In genomic region chr18:24726727-24727539, GRCh38 we compare ENCODE assay signal across 8 cellular contexts.
A peak's percentile ranks its signal among the peaks of the same experiment; 100 is the strongest.
DNase-seq lines count a peak whose midpoint lies in the region; ATAC-seq and TF ChIP-seq lines count a peak whose summit lies in the region.

No MANE protein-coding gene starts in this region.

- no TSS peak for BruUV-seq in HCT116 (replicated peaks; lab: Mats Ljungman, UMichigan)

- H3K4me1 Mint-ChIP-seq in CD4-positive, alpha-beta memory T cell: peaks cover 0 to 3% (median 2%) of the 10 kb centered on the region in 4 donors
- H3K4me1 Mint-ChIP-seq in stimulated activated memory B cell treated with anti-CD40 and anti-IgM and Interleukin-4, amounts not matched to agents 10 μg/mL and 1 μg/mL and 100 μg/mL, for 72 hours: no peaks in the 10 kb centered on the region

- intact Hi-C loops in CD4-positive, alpha-beta memory T cell (cut with micrococcal nuclease): no loop called here
- intact Hi-C loops in HCT116 (cut with micrococcal nuclease): loop anchor here (1.0 to 2.0 kb wide), 4 partner anchors 127 to 368 kb away; no protein-coding TSS in a partner anchor

- no peak overlapping the region for H3K18ac ChIP-seq in mesenchymal stem cell (ENCODE audit: low read depth in 1 of 2, low read length in 2 of 2)

- 61% methylated on average over 18 of the region's 18 CpGs for WGBS in mesenchymal stem cell

- no peak overlapping the region for H2BK15ac ChIP-seq in mesenchymal stem cell (ENCODE audit: low read depth, poor library complexity, severe bottlenecking)

- no peak overlapping the region for H3K27ac ChIP-seq in CD4-positive, alpha-beta memory T cell (ENCODE audit: low read depth, low read length)
- no peak overlapping the region for H3K27ac ChIP-seq in HCT116 (ENCODE audit: low read depth, low read length)
- no peak overlapping the region for H3K27ac ChIP-seq in mesenchymal stem cell (ENCODE audit: low read length, poor library complexity, severe bottlenecking)

- no peak overlapping the region for H2AK5ac ChIP-seq in mesenchymal stem cell (ENCODE audit: low read length, severe bottlenecking)

- DNase-seq in CD4-positive, alpha-beta memory T cell: peak in 4 of 5 donors; percentile 43 to 46 (median 43)
- DNase-seq in HCT116 (ENCODE audit: low read depth, low spot score) (peak; percentile 69), NCI-H460 (ENCODE audit: extremely low read depth, low read depth) (peak; percentile 49), mesenchymal stem cell (peak; percentile 77)
- peak; percentile 12 to 32 for DNase-seq in activated CD4-positive, alpha-beta T cell treated with anti-CD3 and anti-CD28 coated beads, Interleukin-2, amount 50 U/mL, for 24 hours (ENCODE audit: low read depth in 1 of 2, low spot score in 1 of 2)
- peak; percentile 20 for DNase-seq in effector CD8-positive, alpha-beta T cell (lab: John Stamatoyannopoulos, UW)
- peak; percentile 12 to 39 for DNase-seq in stimulated activated CD8-positive, alpha-beta memory T cell treated with anti-CD3 and anti-CD28 coated beads, Interleukin-2, amount 100 ng/mL, for 48 hours (ENCODE audit: low read depth in 2 of 2)

- H3K79me1 ChIP-seq in mesenchymal stem cell (replicated peaks; ENCODE audit: low read length, poor library complexity, severe bottlenecking): no peaks in the 10 kb centered on the region

- no peaks in the 10 kb centered on the region for H3K36me3 Mint-ChIP-seq in CD4-positive, alpha-beta memory T cell
- no peaks in the 10 kb centered on the region for H3K36me3 Mint-ChIP-seq in stimulated activated memory B cell treated with anti-CD40 and anti-IgM and Interleukin-4, amounts not matched to agents 10 μg/mL and 1 μg/mL and 100 μg/mL, for 72 hours

- no peak overlapping the region for H4K8ac ChIP-seq in mesenchymal stem cell (ENCODE audit: low read length)

- no peak overlapping the region for H3K14ac ChIP-seq in mesenchymal stem cell (ENCODE audit: low read length in 2 of 2)

- H2BK120ac ChIP-seq in mesenchymal stem cell (ENCODE audit: low read depth, low read length): no peak overlapping the region

- no peak overlapping the region for H2BK12ac ChIP-seq in mesenchymal stem cell (ENCODE audit: low read length in 2 of 2)

- H3K9me2 ChIP-seq in HCT116 (ENCODE audit: insufficient read depth): no peaks in the 10 kb centered on the region

- TF ChIP-seq RAD21 in HCT116 (IDR thresholded peaks at IDR 0.05; ENCODE audit: low read depth): peak; percentile 84

- no peaks in the 10 kb centered on the region for H3K79me2 ChIP-seq in HCT116 (ENCODE audit: insufficient read depth, low read length)

- H2AFZ ChIP-seq in HCT116 (ENCODE audit: low read depth, low read length, poor library complexity, severe bottlenecking) (no peak overlapping the region), mesenchymal stem cell (ENCODE audit: low read depth, low read length) (no peak overlapping the region)

- H3K4me3 Mint-ChIP-seq in CD4-positive, alpha-beta memory T cell: no peak overlapping the region
- no peak overlapping the region for H3K4me3 Mint-ChIP-seq in stimulated activated memory B cell treated with anti-CD40 and anti-IgM and Interleukin-4, amounts not matched to agents 10 μg/mL and 1 μg/mL and 100 μg/mL, for 72 hours

- no peak overlapping the region for H3K4ac ChIP-seq in mesenchymal stem cell (ENCODE audit: low read depth in 1 of 2, low read length in 2 of 2)

- H3K4me2 ChIP-seq in HCT116 (ENCODE audit: low read length): no peak overlapping the region
- no peak overlapping the region for H3K4me2 ChIP-seq in mesenchymal stem cell (ENCODE audit: low read length, poor library complexity, severe bottlenecking)

- TF ChIP-seq POLR2A in HCT116 (IDR thresholded peaks at IDR 0.05; ENCODE audit: borderline replicate concordance, extremely low read depth, insufficient read depth, insufficient read length): no peak

- no peak overlapping the region for H2BK5ac ChIP-seq in mesenchymal stem cell (ENCODE audit: low read depth, low read length, poor library complexity, severe bottlenecking)

- H3K23ac ChIP-seq in mesenchymal stem cell (ENCODE audit: low read length in 2 of 2): no peak overlapping the region

- no peaks in the 10 kb centered on the region for H3K9me3 Mint-ChIP-seq in CD4-positive, alpha-beta memory T cell
- no peaks in the 10 kb centered on the region for H3K9me3 Mint-ChIP-seq in stimulated activated memory B cell treated with anti-CD40 and anti-IgM and Interleukin-4, amounts not matched to agents 10 μg/mL and 1 μg/mL and 100 μg/mL, for 72 hours

- H3K4me1 ChIP-seq in CD4-positive, alpha-beta memory T cell (ENCODE audit: insufficient read depth, low read length): no peaks in the 10 kb centered on the region
- H3K4me1 ChIP-seq in HCT116 (ENCODE audit: control insufficient read depth in 1 of 2, insufficient read depth in 2 of 2, low read length in 2 of 2): no peaks in the 10 kb centered on the region
- H3K4me1 ChIP-seq in mesenchymal stem cell (ENCODE audit: control insufficient read depth, insufficient read depth, low read depth, low read length): no peaks in the 10 kb centered on the region

- H3K36me3 ChIP-seq in CD4-positive, alpha-beta memory T cell (ENCODE audit: insufficient read depth, low read length): no peaks in the 10 kb centered on the region
- H3K36me3 ChIP-seq in HCT116 (ENCODE audit: control insufficient read depth in 1 of 2, insufficient read depth in 2 of 2, low read length in 2 of 2): no peaks in the 10 kb centered on the region
- no peaks in the 10 kb centered on the region for H3K36me3 ChIP-seq in mesenchymal stem cell (ENCODE audit: control insufficient read depth in 1 of 2, insufficient read depth in 2 of 2, low read depth in 1 of 2, low read length in 2 of 2)

- CTCF ChIA-PET in CD4-positive, alpha-beta memory T cell (lab: Charles Lee; ENCODE audit: partially characterized antibody): interaction anchor here (0.9 to 5.0 kb wide), 16 partner anchors 9 to 377 kb away, joined by 3 to 38 read pairs (median 4); no protein-coding TSS in a partner anchor
- CTCF ChIA-PET in HCT116 (lab: Charles Lee): interaction anchor here (0.5 to 2.4 kb wide), 19 partner anchors 14 to 367 kb away, joined by 3 to 28 read pairs (median 5); no protein-coding TSS in a partner anchor

- POLR2A ChIA-PET in CD4-positive, alpha-beta memory T cell (lab: Charles Lee; ENCODE audit: partially characterized antibody): no interaction called here
- POLR2A ChIA-PET in HCT116 (lab: Charles Lee): no interaction called here

- no peak overlapping the region for H4K91ac ChIP-seq in mesenchymal stem cell (ENCODE audit: low read length)

- H4K20me1 ChIP-seq in HCT116 (ENCODE audit: insufficient read depth): no peaks in the 10 kb centered on the region

- peak; percentile 64 to 93 (median 79); a peak in 5 of 6 replicates for TF ChIP-seq CTCF in HCT116 (IDR thresholded peaks at IDR 0.05 in 2 of 3, conservative IDR thresholded peaks at IDR 0.05 in 1 of 3; ENCODE audit: borderline replicate concordance in 1 of 3, insufficient read depth in 1 of 3, low read depth in 2 of 3, low read length in 2 of 3)

- no peak overlapping the region for H3K27ac Mint-ChIP-seq in CD4-positive, alpha-beta memory T cell
- H3K27ac Mint-ChIP-seq in stimulated activated memory B cell treated with anti-CD40 and anti-IgM and Interleukin-4, amounts not matched to agents 10 μg/mL and 1 μg/mL and 100 μg/mL, for 72 hours: no peak overlapping the region

- H3K27me3 ChIP-seq in CD4-positive, alpha-beta memory T cell (ENCODE audit: insufficient read depth, low read length): no peaks in the 10 kb centered on the region
- peaks cover 31% of the 10 kb centered on the region for H3K27me3 ChIP-seq in HCT116 (ENCODE audit: insufficient read depth, low read length)
- H3K27me3 ChIP-seq in mesenchymal stem cell (ENCODE audit: control insufficient read depth in 1 of 2, insufficient read depth in 1 of 2, low read length in 2 of 2): peaks cover 2 to 34% of the 10 kb centered on the region in 2 experiments

- RAD21 ChIA-PET in HCT116 (lab: Charles Lee; ENCODE audit: low non-redundant PET in 1 of 2, low total read pairs in 2 of 2, uncharacterized antibody in 2 of 2, unreplicated experiment in 2 of 2): interaction anchor here (1.0 to 1.4 kb wide), 3 partner anchors 127 to 240 kb away, joined by 3 to 5 read pairs (median 5); no protein-coding TSS in a partner anchor

- H3K9me3 ChIP-seq in CD4-positive, alpha-beta memory T cell (ENCODE audit: control insufficient read depth in 1 of 2, low read length in 2 of 2): no peaks in the 10 kb centered on the region
- no peaks in the 10 kb centered on the region for H3K9me3 ChIP-seq in HCT116 (ENCODE audit: control insufficient read depth in 1 of 2, insufficient read depth in 1 of 2, low read depth in 1 of 2, low read length in 2 of 2)
- H3K9me3 ChIP-seq in mesenchymal stem cell (ENCODE audit: control insufficient read depth, low read length): no peaks in the 10 kb centered on the region

- ATAC-seq in HCT116: peak; percentile 78
- no peak for ATAC-seq in stimulated activated memory B cell treated with anti-CD40 and anti-IgM and Interleukin-4, amounts not matched to agents 10 μg/mL and 1 μg/mL and 100 μg/mL, for 72 hours

- no peak overlapping the region for H3K9ac ChIP-seq in HCT116 (ENCODE audit: low read length)
- peak overlapping the region; percentile 89 for H3K9ac ChIP-seq in mesenchymal stem cell (ENCODE audit: low read length)

- no peak overlapping the region for H3K4me3 ChIP-seq in CD4-positive, alpha-beta memory T cell (ENCODE audit: low read length in 2 of 2)
- H3K4me3 ChIP-seq in HCT116 (replicated peaks in 1 of 2; ENCODE audit: low read depth in 1 of 2, low read length in 2 of 2) (no peak overlapping the region), mesenchymal stem cell (ENCODE audit: insufficient read depth in 1 of 2, low read depth in 1 of 2, low read length in 2 of 2) (peak overlapping the region in 1 of 2 experiments; percentile 74)

- H3K27me3 Mint-ChIP-seq in CD4-positive, alpha-beta memory T cell: peaks cover 6 to 11% of the 10 kb centered on the region in 2 donors
- peaks cover 21% of the 10 kb centered on the region for H3K27me3 Mint-ChIP-seq in stimulated activated memory B cell treated with anti-CD40 and anti-IgM and Interleukin-4, amounts not matched to agents 10 μg/mL and 1 μg/mL and 100 μg/mL, for 72 hours

TF ChIP-seq in HCT116, 20 proteins besides CTCF, POLR2A, EP300 and RAD21 (continues in another document):
- no peak for TF ChIP-seq MAX (IDR thresholded peaks at IDR 0.05)
- no peak for TF ChIP-seq EGR1 (IDR thresholded peaks at IDR 0.05; ENCODE audit: low read depth)
- no peak for TF ChIP-seq SP1 (IDR thresholded peaks at IDR 0.05; ENCODE audit: low read depth)
- no peak for TF ChIP-seq JUND (IDR thresholded peaks at IDR 0.05)
- TF ChIP-seq CEBPB (IDR thresholded peaks at IDR 0.05; ENCODE audit: low read depth): no peak
- TF ChIP-seq FOSL1 (IDR thresholded peaks at IDR 0.05; ENCODE audit: low read depth): no peak

Comparison
In these comparisons a context has a peak if more than half of its experiments do, and no peak if none do; other contexts are left out.
1. DNase-seq: peak in every context shown above with its lines; median percentile 77 in mesenchymal stem cell; 69 in HCT116; 49 in NCI-H460; 43 in CD4-positive, alpha-beta memory T cell; 26 in stimulated activated CD8-positive, alpha-beta memory T cell treated with anti-CD3 and anti-CD28 coated beads, Interleukin-2, amount 100 ng/mL, for 48 hours; 22 in activated CD4-positive, alpha-beta T cell treated with anti-CD3 and anti-CD28 coated beads, Interleukin-2, amount 50 U/mL, for 24 hours; 20 in effector CD8-positive, alpha-beta T cell.